2 cellular contexts compared by ENCODE assay signal in genomic region chr1:229342902-229343587, GRCh38.
A peak's percentile ranks its signal among the peaks of the same experiment; 100 is the strongest.
TF ChIP-seq lines count a peak whose summit lies in the region.

A gene with protein sequence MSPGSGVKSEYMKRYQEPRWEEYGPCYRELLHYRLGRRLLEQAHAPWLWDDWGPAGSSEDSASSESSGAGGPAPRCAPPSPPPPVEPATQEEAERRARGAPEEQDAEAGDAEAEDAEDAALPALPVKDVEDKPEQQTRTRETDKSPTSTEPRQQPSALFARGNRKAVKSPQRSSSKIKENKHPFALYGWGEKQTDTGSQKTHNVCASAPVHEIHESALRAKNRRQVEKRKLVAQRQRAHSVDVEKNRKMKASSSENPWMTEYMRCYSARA (minus strand): TSS chr1:229343047. CDS start chr1:229342465, 582 bp downstream.

TF ChIP-seq in HCT116, 20 proteins besides CTCF, POLR2A, EP300 and RAD21:
- TF ChIP-seq EGR1 (IDR thresholded peaks at IDR 0.05; ENCODE audit: low read depth) (peak; percentile 28; the same call in 1 of the 2 replicates), FOSL1 (IDR thresholded peaks at IDR 0.05; ENCODE audit: low read depth) (no peak), REST (IDR thresholded peaks at IDR 0.05; ENCODE audit: low read depth) (no peak), YY1 (IDR thresholded peaks at IDR 0.05; ENCODE audit: extremely low read depth, insufficient replicate concordance, low read depth, low read length) (peak; percentile 71)

TF ChIP-seq in HepG2, 621 proteins besides CTCF, POLR2A, EP300 and RAD21 (continues in another document):
- TF ChIP-seq HOXA5 (CRISPR knock-in tag; IDR thresholded peaks at IDR 0.05) = no peak
- TF ChIP-seq, protein P1, sequence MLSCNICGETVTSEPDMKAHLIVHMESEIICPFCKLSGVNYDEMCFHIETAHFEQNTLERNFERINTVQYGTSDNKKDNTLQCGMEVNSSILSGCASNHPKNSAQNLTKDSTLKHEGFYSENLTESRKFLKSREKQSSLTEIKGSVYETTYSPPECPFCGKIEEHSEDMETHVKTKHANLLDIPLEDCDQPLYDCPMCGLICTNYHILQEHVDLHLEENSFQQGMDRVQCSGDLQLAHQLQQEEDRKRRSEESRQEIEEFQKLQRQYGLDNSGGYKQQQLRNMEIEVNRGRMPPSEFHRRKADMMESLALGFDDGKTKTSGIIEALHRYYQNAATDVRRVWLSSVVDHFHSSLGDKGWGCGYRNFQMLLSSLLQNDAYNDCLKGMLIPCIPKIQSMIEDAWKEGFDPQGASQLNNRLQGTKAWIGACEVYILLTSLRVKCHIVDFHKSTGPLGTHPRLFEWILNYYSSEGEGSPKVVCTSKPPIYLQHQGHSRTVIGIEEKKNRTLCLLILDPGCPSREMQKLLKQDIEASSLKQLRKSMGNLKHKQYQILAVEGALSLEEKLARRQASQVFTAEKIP (CRISPR knock-in tag; IDR thresholded peaks at IDR 0.05; ENCODE audit: borderline replicate concordance) = no peak
- no peak for TF ChIP-seq KAT8 (CRISPR knock-in tag; IDR thresholded peaks at IDR 0.05)
- TF ChIP-seq ZNF773 (CRISPR knock-in tag; IDR thresholded peaks at IDR 0.05; ENCODE audit: borderline replicate concordance) = no peak
- peak; percentile 55; the same call in 1 of the 2 replicates for TF ChIP-seq CREBL2 (CRISPR knock-in tag; IDR thresholded peaks at IDR 0.05; ENCODE audit: borderline replicate concordance)
- peak; percentile 33; the same call in 1 of the 2 replicates for TF ChIP-seq THAP11 (CRISPR knock-in tag; IDR thresholded peaks at IDR 0.05)
- TF ChIP-seq PCBP1 (IDR thresholded peaks at IDR 0.05; ENCODE audit: borderline replicate concordance, low read depth, low read length) = no peak
- TF ChIP-seq ZNF441 (CRISPR knock-in tag; IDR thresholded peaks at IDR 0.05; ENCODE audit: borderline replicate concordance) = no peak
- no peak for TF ChIP-seq XRCC5 (optimal IDR thresholded peaks at IDR 0.05; ENCODE audit: low read length)
- TF ChIP-seq GMEB2 (CRISPR knock-in tag; IDR thresholded peaks at IDR 0.05; ENCODE audit: low read depth) = no peak
- TF ChIP-seq NBN (conservative IDR thresholded peaks at IDR 0.05) = no peak
- TF ChIP-seq ZNF232 (CRISPR knock-in tag; IDR thresholded peaks at IDR 0.05; ENCODE audit: borderline replicate concordance) = no peak
- no peak for TF ChIP-seq PAXIP1 (CRISPR knock-in tag; conservative IDR thresholded peaks at IDR 0.05)
- peak; percentile 44; the same call in 1 of the 2 replicates for TF ChIP-seq ZNF34 (CRISPR knock-in tag; IDR thresholded peaks at IDR 0.05; ENCODE audit: borderline replicate concordance)
- no peak for TF ChIP-seq ZNF407 (CRISPR knock-in tag; IDR thresholded peaks at IDR 0.05; ENCODE audit: not compliant biosample characterization)
- no peak for TF ChIP-seq DPF2 (CRISPR knock-in tag; IDR thresholded peaks at IDR 0.05; ENCODE audit: borderline replicate concordance, low read depth)
- TF ChIP-seq, protein P2, sequence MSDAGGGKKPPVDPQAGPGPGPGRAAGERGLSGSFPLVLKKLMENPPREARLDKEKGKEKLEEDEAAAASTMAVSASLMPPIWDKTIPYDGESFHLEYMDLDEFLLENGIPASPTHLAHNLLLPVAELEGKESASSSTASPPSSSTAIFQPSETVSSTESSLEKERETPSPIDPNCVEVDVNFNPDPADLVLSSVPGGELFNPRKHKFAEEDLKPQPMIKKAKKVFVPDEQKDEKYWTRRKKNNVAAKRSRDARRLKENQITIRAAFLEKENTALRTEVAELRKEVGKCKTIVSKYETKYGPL (CRISPR knock-in tag; IDR thresholded peaks at IDR 0.05) = no peak
- TF ChIP-seq KDM3A (CRISPR knock-in tag; IDR thresholded peaks at IDR 0.05; ENCODE audit: low read depth) = no peak
- TF ChIP-seq ARNT2 (CRISPR knock-in tag; IDR thresholded peaks at IDR 0.05; ENCODE audit: low read depth) = 0 out of 2 replicates have a peak, but pooled peaks have one; percentile 33
- TF ChIP-seq SALL2 (CRISPR knock-in tag; IDR thresholded peaks at IDR 0.05) = no peak
- TF ChIP-seq NKX3-1 (CRISPR knock-in tag; IDR thresholded peaks at IDR 0.05) = no peak
- no peak for TF ChIP-seq MIXL1 (CRISPR knock-in tag; IDR thresholded peaks at IDR 0.05)
- TF ChIP-seq ZNF776 (CRISPR knock-in tag; IDR thresholded peaks at IDR 0.05) = no peak
- TF ChIP-seq TGIF2 (CRISPR knock-in tag; IDR thresholded peaks at IDR 0.05) = no peak
- TF ChIP-seq ZNF747 (CRISPR knock-in tag; IDR thresholded peaks at IDR 0.05; ENCODE audit: borderline replicate concordance) = no peak; the same call in 1 of the 2 replicates
- TF ChIP-seq ZC3H13 (CRISPR knock-in tag; IDR thresholded peaks at IDR 0.05) = no peak
- no peak for TF ChIP-seq NFYC (CRISPR knock-in tag; IDR thresholded peaks at IDR 0.05)
- TF ChIP-seq, protein P3, sequence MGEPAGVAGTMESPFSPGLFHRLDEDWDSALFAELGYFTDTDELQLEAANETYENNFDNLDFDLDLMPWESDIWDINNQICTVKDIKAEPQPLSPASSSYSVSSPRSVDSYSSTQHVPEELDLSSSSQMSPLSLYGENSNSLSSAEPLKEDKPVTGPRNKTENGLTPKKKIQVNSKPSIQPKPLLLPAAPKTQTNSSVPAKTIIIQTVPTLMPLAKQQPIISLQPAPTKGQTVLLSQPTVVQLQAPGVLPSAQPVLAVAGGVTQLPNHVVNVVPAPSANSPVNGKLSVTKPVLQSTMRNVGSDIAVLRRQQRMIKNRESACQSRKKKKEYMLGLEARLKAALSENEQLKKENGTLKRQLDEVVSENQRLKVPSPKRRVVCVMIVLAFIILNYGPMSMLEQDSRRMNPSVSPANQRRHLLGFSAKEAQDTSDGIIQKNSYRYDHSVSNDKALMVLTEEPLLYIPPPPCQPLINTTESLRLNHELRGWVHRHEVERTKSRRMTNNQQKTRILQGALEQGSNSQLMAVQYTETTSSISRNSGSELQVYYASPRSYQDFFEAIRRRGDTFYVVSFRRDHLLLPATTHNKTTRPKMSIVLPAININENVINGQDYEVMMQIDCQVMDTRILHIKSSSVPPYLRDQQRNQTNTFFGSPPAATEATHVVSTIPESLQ (CRISPR knock-in tag; conservative IDR thresholded peaks at IDR 0.05) = no peak
- no peak for TF ChIP-seq NR2F6 (IDR thresholded peaks at IDR 0.05)
- no peak for TF ChIP-seq NR2F6 (CRISPR knock-in tag; IDR thresholded peaks at IDR 0.05)
- TF ChIP-seq HMGA1 (CRISPR knock-in tag; conservative IDR thresholded peaks at IDR 0.05) = no peak
- no peak for TF ChIP-seq SMAD3 (CRISPR knock-in tag; IDR thresholded peaks at IDR 0.05)
- TF ChIP-seq KDM2A (CRISPR knock-in tag; IDR thresholded peaks at IDR 0.05; ENCODE audit: borderline replicate concordance, low read depth) = no peak
- peak; percentile 50; the same call in 1 of the 2 replicates for TF ChIP-seq RARG (CRISPR knock-in tag; IDR thresholded peaks at IDR 0.05; ENCODE audit: low read depth)
- peak; percentile 18 for TF ChIP-seq ASH2L (IDR thresholded peaks at IDR 0.05; ENCODE audit: insufficient read length, low read depth, low read length)
- no peak for TF ChIP-seq ZNF205 (CRISPR knock-in tag; IDR thresholded peaks at IDR 0.05)
- no peak for TF ChIP-seq ZBTB21 (CRISPR knock-in tag; IDR thresholded peaks at IDR 0.05)
- no peak for TF ChIP-seq ZNF12 (CRISPR knock-in tag; IDR thresholded peaks at IDR 0.05)
- TF ChIP-seq ZNF761 (CRISPR knock-in tag; conservative IDR thresholded peaks at IDR 0.05) = peak; percentile 56; the same call in 1 of the 2 replicates
- TF ChIP-seq HINFP (CRISPR knock-in tag; IDR thresholded peaks at IDR 0.05; ENCODE audit: low read depth) = 0 out of 2 replicates have a peak, but pooled peaks have one; percentile 55
